1 cellular context compared by ENCODE assay signal in genomic region chr10:11005626-11006427, GRCh38.
TF ChIP-seq lines count a peak whose summit lies in the region.

No MANE protein-coding gene starts in this region.

TF ChIP-seq in GM23338, 12 proteins besides CTCF, POLR2A, EP300 and RAD21 (continued from another document):
- TF ChIP-seq ZNF462 (CRISPR knock-in tag; IDR thresholded peaks at IDR 0.05) (no peak), ZNF331 (CRISPR knock-in tag; IDR thresholded peaks at IDR 0.05; ENCODE audit: low read depth) (no peak), CREB1 (CRISPR knock-in tag; IDR thresholded peaks at IDR 0.05; ENCODE audit: low read depth) (no peak)
